ENCODE assay signal across 16 cellular contexts in the genomic region with DNA sequence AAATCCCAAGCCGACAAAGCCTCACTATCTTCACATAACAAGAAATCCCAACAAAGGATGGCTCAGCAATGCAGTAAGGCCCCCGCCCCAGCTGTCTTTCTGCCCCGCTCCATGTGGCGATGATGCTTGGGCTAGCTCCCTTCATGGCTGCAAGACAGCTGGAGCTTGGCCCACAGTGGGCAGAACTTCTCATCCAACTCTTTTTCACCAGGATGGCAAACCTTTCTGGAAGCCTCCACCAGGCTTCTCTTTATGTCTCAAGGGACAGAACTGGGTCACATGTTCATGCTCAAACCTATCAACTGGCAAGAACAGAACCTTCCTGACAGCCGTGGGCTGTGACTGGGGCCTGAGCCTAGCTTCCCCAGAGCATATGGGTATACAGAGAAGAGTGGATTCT.
DNase-seq lines count a peak whose midpoint lies in the region; ATAC-seq, FAIRE-seq and TF ChIP-seq lines count a peak whose summit lies in the region.
"Had no signal": no experiment of that assay in that cellular context is flagged by ENCODE, and none has a peak within 500 bp of the region (broad histone marks: within the 10 kb centered on the region; RNA-seq: fewer than 3 reads in every experiment).

No MANE protein-coding gene starts in this region.

- WGBS in A549 (ENCODE audit: missing lambda C conversion rate): 80% methylated on average over 5 of the region's 5 CpGs
- 53 to 70% methylated on average over 5 of the region's 5 CpGs for WGBS in aorta, 2 donors

- H3K27ac Mint-ChIP-seq in GM23338: peak overlapping the region; percentile 26; the same call in 1 of the 2 replicates

- peaks cover 6% of the 10 kb centered on the region; the same call in 1 of the 3 replicates for H3K36me3 Mint-ChIP-seq in GM23338 (ENCODE audit: low read depth)

- H3K4me2 ChIP-seq in A549 (peak overlapping the region; percentile 58), GM23338 (no peak overlapping the region)
- H3K4me2 ChIP-seq: BLaER1 had no signal

- peaks cover 8% of the 10 kb centered on the region for H3K27me3 Mint-ChIP-seq in GM23338 (ENCODE audit: insufficient read depth, low read depth, poor library complexity)

- FAIRE-seq in A549 (lab: Jason Lieb, UNC): no peak

- 0 out of 2 replicates have a peak, but pooled peaks cover 8% of the 10 kb centered on the region for H4K20me1 ChIP-seq in GM23338 (replicated peaks; ENCODE audit: insufficient read depth)
- H4K20me1 ChIP-seq: BLaER1 had no signal

- H3K4me1 Mint-ChIP-seq in GM23338: peaks cover 24% of the 10 kb centered on the region

- no peaks in the 10 kb centered on the region for H3F3A ChIP-seq in GM23338 (replicated peaks; ENCODE audit: low read depth)

- no peak overlapping the region for H3K4me3 Mint-ChIP-seq in GM23338

- TF ChIP-seq RAD21 in A549 (conservative IDR thresholded peaks at IDR 0.05 in 1 of 2, IDR thresholded peaks at IDR 0.05 in 1 of 2): no peak

- peaks cover 22% of the 10 kb centered on the region for H3K79me2 ChIP-seq in GM23338 (replicated peaks; ENCODE audit: insufficient read depth)

- POLR2A ChIA-PET in A549 (lab: Yijun Ruan, JAX): no interaction called here

- H3K9me3 ChIP-seq in A549 (no peaks in the 10 kb centered on the region), breast epithelium (no peaks in the 10 kb centered on the region), muscle layer of duodenum (ENCODE audit: control insufficient read depth in 1 of 2, low read length in 2 of 2) (no peaks in the 10 kb centered on the region), aorta (ENCODE audit: control insufficient read depth, low read length) (no peaks in the 10 kb centered on the region)
- H3K9me3 ChIP-seq: BLaER1, heart right ventricle, vagina had no signal

- no peaks in the 10 kb centered on the region for H3K36me3 ChIP-seq in GM23338 (ENCODE audit: insufficient read depth)
- no peaks in the 10 kb centered on the region for H3K36me3 ChIP-seq in breast epithelium
- peaks cover 0 to 2% of the 10 kb centered on the region in 2 donors for H3K36me3 ChIP-seq in muscle layer of duodenum (ENCODE audit: control insufficient read depth in 1 of 2, insufficient read depth in 2 of 2, low read length in 2 of 2)
- H3K36me3 ChIP-seq in aorta (ENCODE audit: control insufficient read depth in 1 of 2, insufficient read depth in 2 of 2, low read length in 1 of 2): peaks cover 0 to 3% of the 10 kb centered on the region in 2 donors
- H3K36me3 ChIP-seq: BLaER1, vagina had no signal

- peak; percentile 35 to 39 for ATAC-seq in A549
- no peak; the same call in 2 of the 3 replicates for ATAC-seq in GM23338
- no peak for ATAC-seq in aorta (ENCODE audit: low FRiP score)
- ATAC-seq: sciatic nerve had no signal

- H3K4me3 ChIP-seq in A549 (no peak overlapping the region), GM23338 (no peak overlapping the region), breast epithelium (no peak overlapping the region), muscle layer of duodenum (ENCODE audit: low read depth in 1 of 2, low read length in 2 of 2) (no peak overlapping the region), aorta (ENCODE audit: low read length in 2 of 2) (no peak overlapping the region)
- H3K4me3 ChIP-seq: BLaER1, heart right ventricle, vagina had no signal

- no peaks in the 10 kb centered on the region for H3K27me3 ChIP-seq in GM23338 (ENCODE audit: insufficient read depth)
- H3K27me3 ChIP-seq in breast epithelium: no peaks in the 10 kb centered on the region
- H3K27me3 ChIP-seq in muscle layer of duodenum (ENCODE audit: low read depth, low read length): no peaks in the 10 kb centered on the region
- no peaks in the 10 kb centered on the region for H3K27me3 ChIP-seq in aorta (ENCODE audit: control insufficient read depth in 1 of 2, insufficient read depth in 2 of 2, low read length in 1 of 2)
- H3K27me3 ChIP-seq: BLaER1, heart right ventricle, vagina had no signal

- CTCF ChIA-PET in A549 (lab: Yijun Ruan, JAX): interaction anchor here (1.2 to 2.3 kb wide), 4 partner anchors 27 to 358 kb away, joined by 4 to 6 read pairs (median 5); no protein-coding TSS in a partner anchor

- no peak for TF ChIP-seq EP300 in A549 (IDR thresholded peaks at IDR 0.05)

- intact Hi-C loops in breast epithelium (cut with DNase I; ENCODE audit: low total_unique reads) (no loop called here), aorta (cut with DNase I) (no loop called here)

- H3K4me1 ChIP-seq in A549 (peaks cover 57% of the 10 kb centered on the region), GM23338 (ENCODE audit: insufficient read depth) (peaks cover 7% of the 10 kb centered on the region), breast epithelium (peaks cover 0 to 6% of the 10 kb centered on the region in 2 donors), muscle layer of duodenum (ENCODE audit: control insufficient read depth in 1 of 2, insufficient read depth in 2 of 2, low read length in 2 of 2) (peaks cover 0 to 27% of the 10 kb centered on the region in 2 donors), aorta (ENCODE audit: control insufficient read depth in 1 of 2, insufficient read depth in 2 of 2, low read length in 2 of 2) (peaks cover 1 to 4% of the 10 kb centered on the region in 2 donors)

- no peak for TF ChIP-seq POLR2A in A549 (IDR thresholded peaks at IDR 0.05; ENCODE audit: low read length)
- no peak for TF ChIP-seq POLR2A in breast epithelium (IDR thresholded peaks at IDR 0.05)

- TF ChIP-seq CTCF in A549 (IDR thresholded peaks at IDR 0.05): no peak
- TF ChIP-seq CTCF in GM23338 (conservative IDR thresholded peaks at IDR 0.05; ENCODE audit: low read depth in 2 of 2): no peak
- TF ChIP-seq CTCF in breast epithelium (IDR thresholded peaks at IDR 0.05): no peak

- no peaks in the 10 kb centered on the region for H3K9me3 Mint-ChIP-seq in GM23338

- no peaks in the 10 kb centered on the region for H3K9me2 ChIP-seq in GM23338 (ENCODE audit: insufficient read depth)

- no peak overlapping the region for H2AFZ ChIP-seq in GM23338

- H3K27ac ChIP-seq in A549: peak overlapping the region; percentile 5 to 76
- no peak overlapping the region for H3K27ac ChIP-seq in GM23338 (ENCODE audit: low read depth)
- peak overlapping the region; percentile 49 to 64 for H3K27ac ChIP-seq in breast epithelium
- H3K27ac ChIP-seq in muscle layer of duodenum (ENCODE audit: low read length): peak overlapping the region; percentile 27
- H3K27ac ChIP-seq in aorta (ENCODE audit: low read depth in 1 of 2, low read length in 2 of 2): no peak overlapping the region
- H3K27ac ChIP-seq: BLaER1, vagina had no signal

- no peak for DNase-seq in A549 (ENCODE audit: low read depth in 1 of 2, low spot score in 1 of 2)
- DNase-seq in GM23338 (ENCODE audit: low spot score): no peak
- no peak for DNase-seq in breast epithelium (ENCODE audit: low spot score in 2 of 2)
- no peak for DNase-seq in HT-29 (ENCODE audit: low spot score)
- no peak for DNase-seq in NCI-H748 treated with DMSO at 0.1 percent for 48 hours (lab: John Stamatoyannopoulos, UW)
- DNase-seq in aorta: no peak
- no peak for DNase-seq in middle frontal gyrus (ENCODE audit: extremely low spot score, low spot score)
- DNase-seq: activated CD4-positive, alpha-beta T cell treated with anti-CD3 and anti-CD28 coated beads for 4 hours; effector CD8-positive, alpha-beta T cell; GF-D8; heart right ventricle; NCI-H1105 treated with DMSO at 0.1 percent for 48 hours had no signal

TF ChIP-seq in A549, 52 proteins besides CTCF, POLR2A, EP300 and RAD21 (continues in another document):
- TF ChIP-seq CEBPB (IDR thresholded peaks at IDR 0.05): no peak
- no peak for TF ChIP-seq NFE2L2 (conservative IDR thresholded peaks at IDR 0.05; ENCODE audit: low read length)

TF ChIP-seq in GM23338, 12 proteins besides CTCF, POLR2A, EP300 and RAD21 (continues in another document):
- TF ChIP-seq JUNB (IDR thresholded peaks at IDR 0.05; ENCODE audit: unreplicated experiment) (no peak), STAT1 (IDR thresholded peaks at IDR 0.05; ENCODE audit: unreplicated experiment) (no peak), EZH2phosphoT487 (IDR thresholded peaks at IDR 0.05; ENCODE audit: unreplicated experiment) (no peak), POLR2AphosphoS5 (IDR thresholded peaks at IDR 0.05; ENCODE audit: low read depth) (no peak), ZNF331 (CRISPR knock-in tag; IDR thresholded peaks at IDR 0.05; ENCODE audit: low read depth) (no peak), ZNF114 (CRISPR knock-in tag; IDR thresholded peaks at IDR 0.05) (no peak), EZH2 (IDR thresholded peaks at IDR 0.05; ENCODE audit: low read depth, unreplicated experiment) (no peak)
- TF ChIP-seq, protein P1, sequence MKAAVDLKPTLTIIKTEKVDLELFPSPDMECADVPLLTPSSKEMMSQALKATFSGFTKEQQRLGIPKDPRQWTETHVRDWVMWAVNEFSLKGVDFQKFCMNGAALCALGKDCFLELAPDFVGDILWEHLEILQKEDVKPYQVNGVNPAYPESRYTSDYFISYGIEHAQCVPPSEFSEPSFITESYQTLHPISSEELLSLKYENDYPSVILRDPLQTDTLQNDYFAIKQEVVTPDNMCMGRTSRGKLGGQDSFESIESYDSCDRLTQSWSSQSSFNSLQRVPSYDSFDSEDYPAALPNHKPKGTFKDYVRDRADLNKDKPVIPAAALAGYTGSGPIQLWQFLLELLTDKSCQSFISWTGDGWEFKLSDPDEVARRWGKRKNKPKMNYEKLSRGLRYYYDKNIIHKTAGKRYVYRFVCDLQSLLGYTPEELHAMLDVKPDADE (IDR thresholded peaks at IDR 0.05): no peak
- TF ChIP-seq, protein P2, sequence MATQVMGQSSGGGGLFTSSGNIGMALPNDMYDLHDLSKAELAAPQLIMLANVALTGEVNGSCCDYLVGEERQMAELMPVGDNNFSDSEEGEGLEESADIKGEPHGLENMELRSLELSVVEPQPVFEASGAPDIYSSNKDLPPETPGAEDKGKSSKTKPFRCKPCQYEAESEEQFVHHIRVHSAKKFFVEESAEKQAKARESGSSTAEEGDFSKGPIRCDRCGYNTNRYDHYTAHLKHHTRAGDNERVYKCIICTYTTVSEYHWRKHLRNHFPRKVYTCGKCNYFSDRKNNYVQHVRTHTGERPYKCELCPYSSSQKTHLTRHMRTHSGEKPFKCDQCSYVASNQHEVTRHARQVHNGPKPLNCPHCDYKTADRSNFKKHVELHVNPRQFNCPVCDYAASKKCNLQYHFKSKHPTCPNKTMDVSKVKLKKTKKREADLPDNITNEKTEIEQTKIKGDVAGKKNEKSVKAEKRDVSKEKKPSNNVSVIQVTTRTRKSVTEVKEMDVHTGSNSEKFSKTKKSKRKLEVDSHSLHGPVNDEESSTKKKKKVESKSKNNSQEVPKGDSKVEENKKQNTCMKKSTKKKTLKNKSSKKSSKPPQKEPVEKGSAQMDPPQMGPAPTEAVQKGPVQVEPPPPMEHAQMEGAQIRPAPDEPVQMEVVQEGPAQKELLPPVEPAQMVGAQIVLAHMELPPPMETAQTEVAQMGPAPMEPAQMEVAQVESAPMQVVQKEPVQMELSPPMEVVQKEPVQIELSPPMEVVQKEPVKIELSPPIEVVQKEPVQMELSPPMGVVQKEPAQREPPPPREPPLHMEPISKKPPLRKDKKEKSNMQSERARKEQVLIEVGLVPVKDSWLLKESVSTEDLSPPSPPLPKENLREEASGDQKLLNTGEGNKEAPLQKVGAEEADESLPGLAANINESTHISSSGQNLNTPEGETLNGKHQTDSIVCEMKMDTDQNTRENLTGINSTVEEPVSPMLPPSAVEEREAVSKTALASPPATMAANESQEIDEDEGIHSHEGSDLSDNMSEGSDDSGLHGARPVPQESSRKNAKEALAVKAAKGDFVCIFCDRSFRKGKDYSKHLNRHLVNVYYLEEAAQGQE (IDR thresholded peaks at IDR 0.05; ENCODE audit: unreplicated experiment): no peak

Comparison
In these comparisons a context has a peak if more than half of its experiments do, and no peak if none do; other contexts are left out.
1. ATAC-seq: peak in A549 (2 of 2); none in GM23338 (single experiment) and aorta (single experiment).
2. H3K27ac ChIP-seq: peak in A549 (2 of 2), breast epithelium (2 of 2) and muscle layer of duodenum (single experiment); none in GM23338 (single experiment) and aorta (0 of 2).